Comparison of ENCODE assay signal across 19 cellular contexts in genomic region chr5:180287404-180287803, GRCh38. TPM values are rescaled to one million over a fixed set of nuclear protein-coding genes. Genes with fewer than 3 reads are reported as not detected.
DNase-seq lines count a peak whose midpoint lies in the region; ATAC-seq and TF ChIP-seq lines count a peak whose summit lies in the region.
"Had no signal": no experiment of that assay in that cellular context is flagged by ENCODE, and none has a peak within 500 bp of the region (broad histone marks: within the 10 kb centered on the region; RNA-seq: fewer than 3 reads in every experiment).

No MANE protein-coding gene starts in this region.

- H3K36me3 ChIP-seq in CD4-positive, alpha-beta memory T cell (ENCODE audit: insufficient read depth, low read length): no peaks in the 10 kb centered on the region
- peaks cover 26% of the 10 kb centered on the region for H3K36me3 ChIP-seq in suprapubic skin

- no peaks in the 10 kb centered on the region for H3K27me3 ChIP-seq in CD4-positive, alpha-beta memory T cell (ENCODE audit: insufficient read depth, low read length)
- no peaks in the 10 kb centered on the region for H3K27me3 ChIP-seq in suprapubic skin

- ATAC-seq in T-helper 17 cell (no peak), GM18909 (IDR thresholded peaks at IDR 0.05; ENCODE audit: poor library complexity, unreplicated experiment) (no peak)
- ATAC-seq: Right ventricle myocardium inferior had no signal

- no peak overlapping the region for H3K4me3 ChIP-seq in CD4-positive, alpha-beta memory T cell (ENCODE audit: low read length in 2 of 2)
- no peak overlapping the region for H3K4me3 ChIP-seq in suprapubic skin

- intact Hi-C loops in CD4-positive, alpha-beta memory T cell (cut with micrococcal nuclease): no loop called here

- peaks cover 21% of the 10 kb centered on the region for H3K4me1 ChIP-seq in CD4-positive, alpha-beta memory T cell (ENCODE audit: insufficient read depth, low read length)
- peaks cover 16% of the 10 kb centered on the region for H3K4me1 ChIP-seq in suprapubic skin

- no peak for TF ChIP-seq EP300 in suprapubic skin (IDR thresholded peaks at IDR 0.05)

- POLR2A ChIA-PET in CD4-positive, alpha-beta memory T cell (lab: Charles Lee; ENCODE audit: partially characterized antibody): no interaction called here

- peaks cover 13% of the 10 kb centered on the region for H3K4me1 Mint-ChIP-seq in T-helper 1 cell treated with Interleukin-12 subunit alpha and Interleukin-12 subunit beta and Interleukin-4 antibody, amounts not matched to agents 30 μg/mL and 1 μg/mL, for 36 hours (ENCODE audit: low read depth)
- peaks cover 40% of the 10 kb centered on the region for H3K4me1 Mint-ChIP-seq in T-helper 17 cell
- H3K4me1 Mint-ChIP-seq in CD4-positive, alpha-beta memory T cell: peaks cover 25 to 51% (median 38%) of the 10 kb centered on the region in 4 donors

- H3K27me3 Mint-ChIP-seq in T-helper 1 cell treated with Interleukin-12 subunit alpha and Interleukin-12 subunit beta and Interleukin-4 antibody, amounts not matched to agents 30 μg/mL and 1 μg/mL, for 36 hours (ENCODE audit: low read depth): no peaks in the 10 kb centered on the region
- H3K27me3 Mint-ChIP-seq in T-helper 17 cell: no peaks in the 10 kb centered on the region
- H3K27me3 Mint-ChIP-seq in CD4-positive, alpha-beta memory T cell: no peaks in the 10 kb centered on the region

- TF ChIP-seq POLR2A in suprapubic skin (IDR thresholded peaks at IDR 0.05): no peak

- no peaks in the 10 kb centered on the region for H3K9me3 Mint-ChIP-seq in T-helper 1 cell treated with Interleukin-12 subunit alpha and Interleukin-12 subunit beta and Interleukin-4 antibody, amounts not matched to agents 30 μg/mL and 1 μg/mL, for 36 hours
- H3K9me3 Mint-ChIP-seq in CD4-positive, alpha-beta memory T cell: peaks cover 0 to 2% (median 0%) of the 10 kb centered on the region in 8 donors
- H3K9me3 Mint-ChIP-seq: HFFc6 had no signal

- H3K4me3 Mint-ChIP-seq in T-helper 1 cell treated with Interleukin-12 subunit alpha and Interleukin-12 subunit beta and Interleukin-4 antibody, amounts not matched to agents 30 μg/mL and 1 μg/mL, for 36 hours: no peak overlapping the region
- H3K4me3 Mint-ChIP-seq in T-helper 17 cell: peak overlapping the region; percentile 31
- H3K4me3 Mint-ChIP-seq in CD4-positive, alpha-beta memory T cell: peak overlapping the region in 1 of 8 donors; percentile 16
- H3K4me3 Mint-ChIP-seq: CD14-positive monocyte, H9, HFFc6 had no signal

- CTCF ChIA-PET in CD4-positive, alpha-beta memory T cell (lab: Charles Lee; ENCODE audit: partially characterized antibody): no interaction called here

- H3K36me3 Mint-ChIP-seq in T-helper 1 cell treated with Interleukin-12 subunit alpha and Interleukin-12 subunit beta and Interleukin-4 antibody, amounts not matched to agents 30 μg/mL and 1 μg/mL, for 36 hours (ENCODE audit: low read depth): peaks cover 45% of the 10 kb centered on the region
- H3K36me3 Mint-ChIP-seq in T-helper 17 cell (ENCODE audit: low read depth): peaks cover 13% of the 10 kb centered on the region
- peaks cover 40 to 44% of the 10 kb centered on the region in 2 donors for H3K36me3 Mint-ChIP-seq in CD4-positive, alpha-beta memory T cell

- DNase-seq in T-helper 1 cell (no peak), T-helper 17 cell (no peak), mesenteric fat pad (ENCODE audit: low spot score) (peak; percentile 41), suprapubic skin (ENCODE audit: low spot score in 2 of 2) (no peak)
- no peak for DNase-seq in CD4-positive, alpha-beta memory T cell
- DNase-seq: DMS79, H9, HFFc6, Karpas-422, NCI-H1092 treated with DMSO at 0.1 percent for 48 hours, NCI-H146, NCI-H2029 treated with DMSO at 0.1 percent for 48 hours, NCI-H226, NCI-H524, OCI-M1 had no signal

- no peaks in the 10 kb centered on the region for H3K9me3 ChIP-seq in T-helper 17 cell (ENCODE audit: control insufficient read depth, low read length, poor library complexity, severe bottlenecking)
- H3K9me3 ChIP-seq in CD4-positive, alpha-beta memory T cell (ENCODE audit: control insufficient read depth in 1 of 2, low read length in 2 of 2): no peaks in the 10 kb centered on the region
- H3K9me3 ChIP-seq in suprapubic skin: no peaks in the 10 kb centered on the region

- TF ChIP-seq CTCF in suprapubic skin (IDR thresholded peaks at IDR 0.05): no peak

- no peak overlapping the region for H3K27ac ChIP-seq in CD4-positive, alpha-beta memory T cell (ENCODE audit: low read depth, low read length)
- no peak overlapping the region for H3K27ac ChIP-seq in suprapubic skin

- 78% methylated on average over 2 of the region's 2 CpGs for WGBS in suprapubic skin

- H3K27ac Mint-ChIP-seq in T-helper 1 cell treated with Interleukin-12 subunit alpha and Interleukin-12 subunit beta and Interleukin-4 antibody, amounts not matched to agents 30 μg/mL and 1 μg/mL, for 36 hours: peak overlapping the region; percentile 39
- no peak overlapping the region for H3K27ac Mint-ChIP-seq in T-helper 17 cell
- H3K27ac Mint-ChIP-seq in CD4-positive, alpha-beta memory T cell: no peak overlapping the region
- H3K27ac Mint-ChIP-seq: HFFc6 had no signal

RNA-seq across cellular contexts. Expression of gene MAPK9, which starts 4.5 kb away (rescaled TPM):
- total RNA-seq in T-helper 17 cell: 10 to 100 TPM; 24.3 to 25.1 TPM
- 35.0 TPM for total RNA-seq in mesenteric fat pad
- 10 to 100 TPM; 39.1 TPM for total RNA-seq in CD4-positive, alpha-beta memory T cell
- 10 to 100 TPM; 21.8 to 31.1 TPM for polyA plus RNA-seq in CD4-positive, alpha-beta memory T cell
- total RNA-seq in suprapubic skin: 10 to 100 TPM; 17.6 to 21.8 (median 19.5) TPM
